11 cellular contexts compared by ENCODE assay signal in the genomic region with DNA sequence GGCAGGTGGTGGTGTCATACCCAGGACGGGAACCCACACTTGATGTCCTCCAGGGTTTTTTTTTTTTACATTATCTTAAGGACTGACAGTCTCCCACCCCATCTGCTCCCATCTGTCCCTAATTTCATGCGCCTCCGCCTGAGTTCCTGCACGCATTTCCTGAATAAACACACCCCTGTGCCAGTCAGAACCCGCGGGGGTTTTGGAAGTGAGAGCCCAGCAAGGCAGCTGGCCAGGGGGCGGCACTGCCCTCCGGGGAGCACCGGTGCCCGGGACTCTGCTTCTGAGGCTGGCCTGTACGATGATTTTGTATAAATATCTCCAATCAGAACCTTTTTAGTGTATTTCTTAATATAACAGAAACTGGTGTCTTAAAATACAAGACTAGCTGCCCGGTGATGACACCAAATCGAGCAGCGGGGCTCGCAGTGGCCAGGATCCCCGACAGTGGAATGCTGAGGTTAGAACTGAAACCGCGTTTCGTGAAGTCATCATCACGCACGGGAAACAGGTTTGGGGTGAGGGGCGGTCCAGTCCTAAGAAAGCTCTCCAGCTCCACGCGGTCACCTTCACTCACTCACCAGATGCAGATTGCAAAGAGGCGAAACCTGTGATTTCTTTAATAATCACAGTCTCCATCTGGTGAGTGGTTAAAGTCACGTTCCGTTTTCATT. TPM values are rescaled to one million over a fixed set of nuclear protein-coding genes. Genes with fewer than 3 reads are reported as not detected.
DNase-seq lines count a peak whose midpoint lies in the region; ATAC-seq, FAIRE-seq and TF ChIP-seq lines count a peak whose summit lies in the region.
"Had no signal": no experiment of that assay in that cellular context is flagged by ENCODE, and none has a peak within 500 bp of the region (broad histone marks: within the 10 kb centered on the region; RNA-seq: fewer than 3 reads in every experiment).

No MANE protein-coding gene starts in this region.

- no peaks in the 10 kb centered on the region for H3K36me3 ChIP-seq in GM23338 (ENCODE audit: insufficient read depth)
- H3K36me3 ChIP-seq in K562 (ENCODE audit: control insufficient read depth, insufficient read depth, low read length): peaks cover 13% of the 10 kb centered on the region; the same call in 1 of the 3 replicates
- H3K36me3 ChIP-seq in osteoblast (ENCODE audit: insufficient read depth, low read length): peaks cover 13% of the 10 kb centered on the region
- H3K36me3 ChIP-seq in PC-3 (ENCODE audit: low read depth, low read length): no peaks in the 10 kb centered on the region

- H3K9ac ChIP-seq in K562 (ENCODE audit: insufficient read depth in 1 of 2, low read depth in 2 of 2, low read length in 2 of 2) (no peak overlapping the region), PC-3 (ENCODE audit: low read length) (no peak overlapping the region)

- intact Hi-C loops in K562 (cut with micrococcal nuclease): no loop called here
- intact Hi-C loops in PC-3 (cut with micrococcal nuclease): no loop called here

- H3K9me2 ChIP-seq in GM23338 (ENCODE audit: insufficient read depth): no peaks in the 10 kb centered on the region
- no peaks in the 10 kb centered on the region for H3K9me2 ChIP-seq in PC-3 (replicated peaks; ENCODE audit: low read length)

- 38% methylated on average over 14 of the region's 27 CpGs for WGBS in K562 (ENCODE audit: insufficient coverage, low coverage, missing lambda C conversion rate)

- peak overlapping the region; percentile 73 for H3K27ac ChIP-seq in C4-2B
- peak overlapping the region; percentile 26; the same call in 1 of the 2 replicates for H3K27ac ChIP-seq in GM23338 (ENCODE audit: low read depth)
- peak overlapping the region; percentile 55; the same call in 1 of the 3 replicates for H3K27ac ChIP-seq in K562 (ENCODE audit: extremely low read depth, low read depth, low read length)
- H3K27ac ChIP-seq in osteoblast (ENCODE audit: low read depth, low read length): peak overlapping the region; percentile 15
- H3K27ac ChIP-seq in PC-3 (ENCODE audit: low read length): no peak overlapping the region
- H3K27ac ChIP-seq: upper lobe of left lung had no signal

- TF ChIP-seq POLR2A in K562 (conservative IDR thresholded peaks at IDR 0.05): no peak

- peaks cover 20% of the 10 kb centered on the region for H3K27me3 Mint-ChIP-seq in GM23338 (ENCODE audit: insufficient read depth, low read depth, poor library complexity)
- H3K27me3 Mint-ChIP-seq: memory B cell had no signal

- ATAC-seq in GM23338 (no peak), K562 (peak; percentile 18), HG03095 (IDR thresholded peaks at IDR 0.05; ENCODE audit: unreplicated experiment) (no peak), PC-3 (no peak)

- H3K4me1 Mint-ChIP-seq in GM23338: peaks cover 3% of the 10 kb centered on the region; the same call in 2 of the 3 replicates
- H3K4me1 Mint-ChIP-seq: memory B cell had no signal

- H3K36me3 Mint-ChIP-seq in GM23338 (ENCODE audit: low read depth): peaks cover 31% of the 10 kb centered on the region

- H3K4me2 ChIP-seq in GM23338 (no peak overlapping the region), K562 (ENCODE audit: insufficient read depth, low read length) (no peak overlapping the region; the same call in 1 of the 2 replicates), osteoblast (ENCODE audit: insufficient read depth, low read length) (peak overlapping the region; percentile 81), PC-3 (ENCODE audit: low read length) (no peak overlapping the region)

- H3K9me3 Mint-ChIP-seq in GM23338: peaks cover 15% of the 10 kb centered on the region
- H3K9me3 Mint-ChIP-seq: memory B cell had no signal

- in situ Hi-C loops in K562 (cut with MboI): no loop called here

- FAIRE-seq in K562 (lab: Jason Lieb, UNC): no peak
- FAIRE-seq: endometrium had no signal

- TF ChIP-seq CTCF in C4-2B (conservative IDR thresholded peaks at IDR 0.05) (no peak), GM23338 (conservative IDR thresholded peaks at IDR 0.05; ENCODE audit: low read depth in 2 of 2) (no peak), K562 (IDR thresholded peaks at IDR 0.05 in 2 of 3, conservative IDR thresholded peaks at IDR 0.05 in 1 of 3; ENCODE audit: insufficient read depth in 2 of 3, low read depth in 1 of 3, low read length in 3 of 3) (no peak), osteoblast (IDR thresholded peaks at IDR 0.05; ENCODE audit: extremely low read depth, low read depth, low read length) (no peak), PC-3 (conservative IDR thresholded peaks at IDR 0.05; ENCODE audit: low read depth, low read length) (no peak)

- H4K20me1 ChIP-seq in GM23338 (replicated peaks; ENCODE audit: insufficient read depth): peaks cover 4% of the 10 kb centered on the region; the same call in 1 of the 2 replicates
- H4K20me1 ChIP-seq in K562 (replicated peaks; ENCODE audit: control insufficient read depth, insufficient read depth, low read length): peaks cover 4% of the 10 kb centered on the region; the same call in 1 of the 2 replicates
- H4K20me1 ChIP-seq in osteoblast (ENCODE audit: insufficient read depth, low read length): no peaks in the 10 kb centered on the region
- no peaks in the 10 kb centered on the region for H4K20me1 ChIP-seq in PC-3 (ENCODE audit: low read length)

- H3K4me3 Mint-ChIP-seq in GM23338: no peak overlapping the region

- no peaks in the 10 kb centered on the region for H3F3A ChIP-seq in GM23338 (replicated peaks; ENCODE audit: low read depth)
- H3F3A ChIP-seq in PC-3 (ENCODE audit: low read length, unreplicated experiment): no peaks in the 10 kb centered on the region

- H2AFZ ChIP-seq in GM23338 (no peak overlapping the region), K562 (ENCODE audit: low read depth, low read length) (peak overlapping the region; percentile 51), osteoblast (ENCODE audit: low read length) (peak overlapping the region; percentile 51), PC-3 (ENCODE audit: low read length) (no peak overlapping the region)

- CTCF ChIA-PET in K562 (lab: Yijun Ruan, JAX; ENCODE audit: low intra/inter-chr PET ratio) (no interaction called here), PC-3 (lab: Charles Lee) (no interaction called here)

- TF ChIP-seq RAD21 in K562 (CRISPR knock-in tag; conservative IDR thresholded peaks at IDR 0.05 in 1 of 2, IDR thresholded peaks at IDR 0.05 in 1 of 2): no peak

- H3K27ac Mint-ChIP-seq in GM23338: no peak overlapping the region
- H3K27ac Mint-ChIP-seq: memory B cell had no signal

- H3K79me2 ChIP-seq in GM23338 (replicated peaks; ENCODE audit: insufficient read depth) (no peaks in the 10 kb centered on the region), K562 (ENCODE audit: control insufficient read depth, insufficient read depth, low read length) (no peaks in the 10 kb centered on the region; the same call in 2 of the 3 replicates), osteoblast (ENCODE audit: insufficient read depth, low read length) (no peaks in the 10 kb centered on the region), PC-3 (ENCODE audit: low read length) (no peaks in the 10 kb centered on the region)

- no peaks in the 10 kb centered on the region for H3K27me3 ChIP-seq in GM23338 (ENCODE audit: insufficient read depth)
- H3K27me3 ChIP-seq in K562 (ENCODE audit: control insufficient read depth in 2 of 2, insufficient read depth in 2 of 2, low read length in 2 of 2): no peaks in the 10 kb centered on the region
- H3K27me3 ChIP-seq in osteoblast (ENCODE audit: insufficient read depth, low read length): no peaks in the 10 kb centered on the region
- no peaks in the 10 kb centered on the region for H3K27me3 ChIP-seq in PC-3 (ENCODE audit: low read length)
- H3K27me3 ChIP-seq: upper lobe of left lung had no signal

- H3K4me1 ChIP-seq in GM23338 (ENCODE audit: insufficient read depth) (no peaks in the 10 kb centered on the region), K562 (replicated peaks in 1 of 2; ENCODE audit: control insufficient read depth in 2 of 2, insufficient read depth in 2 of 2, low read length in 2 of 2) (peaks cover 9 to 32% of the 10 kb centered on the region in 2 experiments), osteoblast (ENCODE audit: insufficient read depth, low read length) (peaks cover 22% of the 10 kb centered on the region), PC-3 (ENCODE audit: insufficient read depth, low read length) (no peaks in the 10 kb centered on the region)
- H3K4me1 ChIP-seq: upper lobe of left lung had no signal

- H3K9me3 ChIP-seq in K562 (replicated peaks; ENCODE audit: control insufficient read depth, insufficient read depth, low read depth, low read length) (no peaks in the 10 kb centered on the region), osteoblast (ENCODE audit: low read depth, low read length) (no peaks in the 10 kb centered on the region), PC-3 (ENCODE audit: low read length) (no peaks in the 10 kb centered on the region)
- H3K9me3 ChIP-seq: upper lobe of left lung had no signal

- TF ChIP-seq EP300 in K562 (IDR thresholded peaks at IDR 0.05; ENCODE audit: low read length): no peak

- no peaks in the 10 kb centered on the region for H3K9me1 ChIP-seq in K562 (ENCODE audit: control insufficient read depth, insufficient read depth, low read length)

- H3K4me3 ChIP-seq in GM23338 (no peak overlapping the region), K562 (no peak overlapping the region), osteoblast (ENCODE audit: insufficient read depth, low read length) (peak overlapping the region; percentile 64), PC-3 (ENCODE audit: low read length) (no peak overlapping the region)
- H3K4me3 ChIP-seq: upper lobe of left lung had no signal

- BruUV-seq in K562 (replicated peaks; lab: Mats Ljungman, UMichigan): no TSS peak
- BruUV-seq in PC-3 (replicated peaks; lab: Mats Ljungman, UMichigan): no TSS peak

- POLR2A ChIA-PET in K562 (lab: Yijun Ruan, JAX) (interaction anchor here (0.7 to 1.3 kb wide), 6 partner anchors 11 to 769 kb away, joined by 3 to 6 read pairs (median 4); no protein-coding TSS in a partner anchor), PC-3 (lab: Charles Lee; ENCODE audit: unreplicated experiment) (no interaction called here)

- DNase-seq in GM23338 (ENCODE audit: low spot score) (no peak), K562 (ENCODE audit: extremely low read depth in 1 of 4, low spot score in 3 of 4) (peak in 1 of 4 experiments; percentile 10), osteoblast (ENCODE audit: insufficient read length, low spot score, missing footprints) (peak; percentile 87), T-helper 2 cell (no peak), PC-3 (no peak)
- DNase-seq: activated CD4-positive, alpha-beta T cell treated with anti-CD3 and anti-CD28 coated beads, Interleukin-2, amount 50 U/mL, for 4 hours had no signal

RNA-seq across cellular contexts. Expression of gene BNIP3, which starts 19.8 kb away (rescaled TPM):
- 48.8 and 75.0 TPM in 2 replicates for total RNA-seq in GM23338 (2014; rRNA removed; shearing (Covaris generic))
- polyA plus RNA-seq in GM23338 (2016; fragmentation: Nextera tagmentation; extraction: Ambion mirVana) (41.1 and 46.3 TPM in 2 replicates), K562 (2011; rRNA removed) (119 and 124 TPM in 2 replicates), K562 (2014; fragmentation: Illumina TruSeq; extraction: Trizol) (46.9 and 54.9 TPM in 2 replicates), K562 (2014; fragmentation: Nextera tagmentation; extraction: Ambion mirVana) (10 to 100 TPM in 1 of 2 experiments, 1 to 10 TPM in 1; 9.2 to 10.7 TPM), K562 (2014; rRNA removed) (68.9 and 75.9 TPM in 2 replicates)
- 61.4 and 70.7 TPM in 2 replicates for total RNA-seq in K562 (2011; cell fraction: chromatin; rRNA removed; ENCODE audit: low replicate concordance)
- 53.2 and 63.7 TPM in 2 replicates for total RNA-seq in K562 (2011; cell fraction: nucleolus; rRNA removed)
- total RNA-seq in K562 (2011; cell fraction: nucleoplasm; rRNA removed): 62.1 and 64.4 TPM in 2 replicates
- total RNA-seq in K562 (2014; rRNA removed) (76.1 and 83.0 TPM in 2 replicates), K562 (2014; rRNA removed; fragmentation: Illumina TruSeq; extraction: Trizol) (39.7 and 40.7 TPM in 2 replicates), K562 (2015; rRNA removed; fragmentation: Illumina TruSeq; extraction: Trizol) (25.0 and 25.9 TPM in 2 replicates), K562 (2021) (41.7 and 42.2 TPM in 2 replicates), osteoblast (53.0 and 112 TPM in 2 replicates), PC-3 (2014; rRNA removed) (197 and 225 TPM in 2 replicates)
- 114 and 117 TPM in 2 replicates for polyA plus RNA-seq in K562 (2011; cell fraction: cytosol; rRNA removed)
- 136 and 157 TPM in 2 replicates for polyA plus RNA-seq in K562 (2011; cell fraction: nucleus; rRNA removed)
- polyA plus RNA-seq in K562 (2012): 28.7 and 29.5 TPM in 2 replicates
- 42.4 and 53.7 TPM in 2 replicates for polyA minus RNA-seq in K562 (2011; rRNA and poly(A)+ RNA removed)
- 32.0 and 69.4 TPM in 2 replicates for polyA minus RNA-seq in K562 (2011; cell fraction: cytosol; rRNA and poly(A)+ RNA removed)
- 33.0 and 56.2 TPM in 2 replicates for polyA minus RNA-seq in K562 (2011; cell fraction: nucleus; rRNA and poly(A)+ RNA removed)

Comparison
In these comparisons a context has a peak if more than half of its experiments do, and no peak if none do; other contexts are left out.
1. H2AFZ ChIP-seq: peak in K562 (single experiment) and osteoblast (single experiment); none in GM23338 (single experiment) and PC-3 (single experiment).